ENCODE assay signal across 1 cellular context in genomic region chr11:126189109-126189929, GRCh38.
A peak's percentile ranks its signal among the peaks of the same experiment; 100 is the strongest.
TF ChIP-seq lines count a peak whose summit lies in the region.

No MANE protein-coding gene starts in this region.

TF ChIP-seq in HepG2, 621 proteins besides CTCF, POLR2A, EP300 and RAD21 (continued from another document and continues in another):
- TF ChIP-seq, protein P1, sequence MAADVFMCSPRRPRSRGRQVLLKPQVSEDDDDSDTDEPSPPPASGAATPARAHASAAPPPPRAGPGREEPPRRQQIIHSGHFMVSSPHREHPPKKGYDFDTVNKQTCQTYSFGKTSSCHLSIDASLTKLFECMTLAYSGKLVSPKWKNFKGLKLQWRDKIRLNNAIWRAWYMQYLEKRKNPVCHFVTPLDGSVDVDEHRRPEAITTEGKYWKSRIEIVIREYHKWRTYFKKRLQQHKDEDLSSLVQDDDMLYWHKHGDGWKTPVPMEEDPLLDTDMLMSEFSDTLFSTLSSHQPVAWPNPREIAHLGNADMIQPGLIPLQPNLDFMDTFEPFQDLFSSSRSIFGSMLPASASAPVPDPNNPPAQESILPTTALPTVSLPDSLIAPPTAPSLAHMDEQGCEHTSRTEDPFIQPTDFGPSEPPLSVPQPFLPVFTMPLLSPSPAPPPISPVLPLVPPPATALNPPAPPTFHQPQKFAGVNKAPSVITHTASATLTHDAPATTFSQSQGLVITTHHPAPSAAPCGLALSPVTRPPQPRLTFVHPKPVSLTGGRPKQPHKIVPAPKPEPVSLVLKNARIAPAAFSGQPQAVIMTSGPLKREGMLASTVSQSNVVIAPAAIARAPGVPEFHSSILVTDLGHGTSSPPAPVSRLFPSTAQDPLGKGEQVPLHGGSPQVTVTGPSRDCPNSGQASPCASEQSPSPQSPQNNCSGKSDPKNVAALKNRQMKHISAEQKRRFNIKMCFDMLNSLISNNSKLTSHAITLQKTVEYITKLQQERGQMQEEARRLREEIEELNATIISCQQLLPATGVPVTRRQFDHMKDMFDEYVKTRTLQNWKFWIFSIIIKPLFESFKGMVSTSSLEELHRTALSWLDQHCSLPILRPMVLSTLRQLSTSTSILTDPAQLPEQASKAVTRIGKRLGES (CRISPR knock-in tag; IDR thresholded peaks at IDR 0.05; ENCODE audit: borderline replicate concordance) = no peak
- TF ChIP-seq CENPT (CRISPR knock-in tag; IDR thresholded peaks at IDR 0.05; ENCODE audit: low read depth) (no peak), USF2 (IDR thresholded peaks at IDR 0.05; ENCODE audit: low read depth, low read length) (no peak; the same call in 1 of the 2 replicates), USF2 (CRISPR knock-in tag; IDR thresholded peaks at IDR 0.05; ENCODE audit: borderline replicate concordance) (no peak), ZSCAN31 (CRISPR knock-in tag; IDR thresholded peaks at IDR 0.05; ENCODE audit: low read depth) (peak; percentile 59; the same call in 1 of the 2 replicates), FOXK2 (IDR thresholded peaks at IDR 0.05) (no peak), GLI4 (CRISPR knock-in tag; IDR thresholded peaks at IDR 0.05; ENCODE audit: borderline replicate concordance) (no peak), ZNF124 (CRISPR knock-in tag; IDR thresholded peaks at IDR 0.05) (peak; percentile 51; the same call in 1 of the 2 replicates), PAF1 (CRISPR knock-in tag; IDR thresholded peaks at IDR 0.05) (no peak), HOXA7 (CRISPR knock-in tag; IDR thresholded peaks at IDR 0.05) (no peak), ZSCAN12 (CRISPR knock-in tag; IDR thresholded peaks at IDR 0.05) (no peak), ZNF746 (CRISPR knock-in tag; IDR thresholded peaks at IDR 0.05) (peak; percentile 67; the same call in 1 of the 2 replicates), GATAD1 (CRISPR knock-in tag; IDR thresholded peaks at IDR 0.05) (0 out of 2 replicates have a peak, but pooled peaks have one; percentile 17), ZBTB4 (CRISPR knock-in tag; IDR thresholded peaks at IDR 0.05; ENCODE audit: borderline replicate concordance) (peak; percentile 82; the same call in 1 of the 2 replicates), ZNF607 (CRISPR knock-in tag; IDR thresholded peaks at IDR 0.05; ENCODE audit: borderline replicate concordance) (no peak), MEIS1 (CRISPR knock-in tag; IDR thresholded peaks at IDR 0.05; ENCODE audit: borderline replicate concordance) (peak; percentile 97; the same call in 1 of the 2 replicates), TBP (CRISPR knock-in tag; IDR thresholded peaks at IDR 0.05) (no peak), ZNF101 (CRISPR knock-in tag; IDR thresholded peaks at IDR 0.05; ENCODE audit: borderline replicate concordance, low read depth) (no peak), RFXANK (CRISPR knock-in tag; IDR thresholded peaks at IDR 0.05) (0 out of 2 replicates have a peak, but pooled peaks have one; percentile 34), RFX3 (CRISPR knock-in tag; IDR thresholded peaks at IDR 0.05) (no peak)
- TF ChIP-seq, protein P2, sequence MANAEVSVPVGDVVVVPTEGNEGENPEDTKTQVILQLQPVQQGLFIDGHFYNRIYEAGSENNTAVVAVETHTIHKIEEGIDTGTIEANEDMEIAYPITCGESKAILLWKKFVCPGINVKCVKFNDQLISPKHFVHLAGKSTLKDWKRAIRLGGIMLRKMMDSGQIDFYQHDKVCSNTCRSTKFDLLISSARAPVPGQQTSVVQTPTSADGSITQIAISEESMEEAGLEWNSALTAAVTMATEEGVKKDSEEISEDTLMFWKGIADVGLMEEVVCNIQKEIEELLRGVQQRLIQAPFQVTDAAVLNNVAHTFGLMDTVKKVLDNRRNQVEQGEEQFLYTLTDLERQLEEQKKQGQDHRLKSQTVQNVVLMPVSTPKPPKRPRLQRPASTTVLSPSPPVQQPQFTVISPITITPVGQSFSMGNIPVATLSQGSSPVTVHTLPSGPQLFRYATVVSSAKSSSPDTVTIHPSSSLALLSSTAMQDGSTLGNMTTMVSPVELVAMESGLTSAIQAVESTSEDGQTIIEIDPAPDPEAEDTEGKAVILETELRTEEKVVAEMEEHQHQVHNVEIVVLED (CRISPR knock-in tag; IDR thresholded peaks at IDR 0.05; ENCODE audit: borderline replicate concordance) = no peak; the same call in 1 of the 2 replicates
- TF ChIP-seq, protein P3, sequence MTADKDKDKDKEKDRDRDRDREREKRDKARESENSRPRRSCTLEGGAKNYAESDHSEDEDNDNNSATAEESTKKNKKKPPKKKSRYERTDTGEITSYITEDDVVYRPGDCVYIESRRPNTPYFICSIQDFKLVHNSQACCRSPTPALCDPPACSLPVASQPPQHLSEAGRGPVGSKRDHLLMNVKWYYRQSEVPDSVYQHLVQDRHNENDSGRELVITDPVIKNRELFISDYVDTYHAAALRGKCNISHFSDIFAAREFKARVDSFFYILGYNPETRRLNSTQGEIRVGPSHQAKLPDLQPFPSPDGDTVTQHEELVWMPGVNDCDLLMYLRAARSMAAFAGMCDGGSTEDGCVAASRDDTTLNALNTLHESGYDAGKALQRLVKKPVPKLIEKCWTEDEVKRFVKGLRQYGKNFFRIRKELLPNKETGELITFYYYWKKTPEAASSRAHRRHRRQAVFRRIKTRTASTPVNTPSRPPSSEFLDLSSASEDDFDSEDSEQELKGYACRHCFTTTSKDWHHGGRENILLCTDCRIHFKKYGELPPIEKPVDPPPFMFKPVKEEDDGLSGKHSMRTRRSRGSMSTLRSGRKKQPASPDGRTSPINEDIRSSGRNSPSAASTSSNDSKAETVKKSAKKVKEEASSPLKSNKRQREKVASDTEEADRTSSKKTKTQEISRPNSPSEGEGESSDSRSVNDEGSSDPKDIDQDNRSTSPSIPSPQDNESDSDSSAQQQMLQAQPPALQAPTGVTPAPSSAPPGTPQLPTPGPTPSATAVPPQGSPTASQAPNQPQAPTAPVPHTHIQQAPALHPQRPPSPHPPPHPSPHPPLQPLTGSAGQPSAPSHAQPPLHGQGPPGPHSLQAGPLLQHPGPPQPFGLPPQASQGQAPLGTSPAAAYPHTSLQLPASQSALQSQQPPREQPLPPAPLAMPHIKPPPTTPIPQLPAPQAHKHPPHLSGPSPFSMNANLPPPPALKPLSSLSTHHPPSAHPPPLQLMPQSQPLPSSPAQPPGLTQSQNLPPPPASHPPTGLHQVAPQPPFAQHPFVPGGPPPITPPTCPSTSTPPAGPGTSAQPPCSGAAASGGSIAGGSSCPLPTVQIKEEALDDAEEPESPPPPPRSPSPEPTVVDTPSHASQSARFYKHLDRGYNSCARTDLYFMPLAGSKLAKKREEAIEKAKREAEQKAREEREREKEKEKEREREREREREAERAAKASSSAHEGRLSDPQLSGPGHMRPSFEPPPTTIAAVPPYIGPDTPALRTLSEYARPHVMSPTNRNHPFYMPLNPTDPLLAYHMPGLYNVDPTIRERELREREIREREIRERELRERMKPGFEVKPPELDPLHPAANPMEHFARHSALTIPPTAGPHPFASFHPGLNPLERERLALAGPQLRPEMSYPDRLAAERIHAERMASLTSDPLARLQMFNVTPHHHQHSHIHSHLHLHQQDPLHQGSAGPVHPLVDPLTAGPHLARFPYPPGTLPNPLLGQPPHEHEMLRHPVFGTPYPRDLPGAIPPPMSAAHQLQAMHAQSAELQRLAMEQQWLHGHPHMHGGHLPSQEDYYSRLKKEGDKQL (CRISPR knock-in tag; IDR thresholded peaks at IDR 0.05; ENCODE audit: low read depth) = no peak
- TF ChIP-seq, protein P4, sequence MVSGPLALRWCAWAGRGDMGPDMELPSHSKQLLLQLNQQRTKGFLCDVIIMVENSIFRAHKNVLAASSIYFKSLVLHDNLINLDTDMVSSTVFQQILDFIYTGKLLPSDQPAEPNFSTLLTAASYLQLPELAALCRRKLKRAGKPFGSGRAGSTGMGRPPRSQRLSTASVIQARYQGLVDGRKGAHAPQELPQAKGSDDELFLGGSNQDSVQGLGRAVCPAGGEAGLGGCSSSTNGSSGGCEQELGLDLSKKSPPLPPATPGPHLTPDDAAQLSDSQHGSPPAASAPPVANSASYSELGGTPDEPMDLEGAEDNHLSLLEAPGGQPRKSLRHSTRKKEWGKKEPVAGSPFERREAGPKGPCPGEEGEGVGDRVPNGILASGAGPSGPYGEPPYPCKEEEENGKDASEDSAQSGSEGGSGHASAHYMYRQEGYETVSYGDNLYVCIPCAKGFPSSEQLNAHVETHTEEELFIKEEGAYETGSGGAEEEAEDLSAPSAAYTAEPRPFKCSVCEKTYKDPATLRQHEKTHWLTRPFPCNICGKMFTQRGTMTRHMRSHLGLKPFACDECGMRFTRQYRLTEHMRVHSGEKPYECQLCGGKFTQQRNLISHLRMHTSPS (CRISPR knock-in tag; IDR thresholded peaks at IDR 0.05; ENCODE audit: low read depth) = peak; percentile 85
- TF ChIP-seq, protein P5, sequence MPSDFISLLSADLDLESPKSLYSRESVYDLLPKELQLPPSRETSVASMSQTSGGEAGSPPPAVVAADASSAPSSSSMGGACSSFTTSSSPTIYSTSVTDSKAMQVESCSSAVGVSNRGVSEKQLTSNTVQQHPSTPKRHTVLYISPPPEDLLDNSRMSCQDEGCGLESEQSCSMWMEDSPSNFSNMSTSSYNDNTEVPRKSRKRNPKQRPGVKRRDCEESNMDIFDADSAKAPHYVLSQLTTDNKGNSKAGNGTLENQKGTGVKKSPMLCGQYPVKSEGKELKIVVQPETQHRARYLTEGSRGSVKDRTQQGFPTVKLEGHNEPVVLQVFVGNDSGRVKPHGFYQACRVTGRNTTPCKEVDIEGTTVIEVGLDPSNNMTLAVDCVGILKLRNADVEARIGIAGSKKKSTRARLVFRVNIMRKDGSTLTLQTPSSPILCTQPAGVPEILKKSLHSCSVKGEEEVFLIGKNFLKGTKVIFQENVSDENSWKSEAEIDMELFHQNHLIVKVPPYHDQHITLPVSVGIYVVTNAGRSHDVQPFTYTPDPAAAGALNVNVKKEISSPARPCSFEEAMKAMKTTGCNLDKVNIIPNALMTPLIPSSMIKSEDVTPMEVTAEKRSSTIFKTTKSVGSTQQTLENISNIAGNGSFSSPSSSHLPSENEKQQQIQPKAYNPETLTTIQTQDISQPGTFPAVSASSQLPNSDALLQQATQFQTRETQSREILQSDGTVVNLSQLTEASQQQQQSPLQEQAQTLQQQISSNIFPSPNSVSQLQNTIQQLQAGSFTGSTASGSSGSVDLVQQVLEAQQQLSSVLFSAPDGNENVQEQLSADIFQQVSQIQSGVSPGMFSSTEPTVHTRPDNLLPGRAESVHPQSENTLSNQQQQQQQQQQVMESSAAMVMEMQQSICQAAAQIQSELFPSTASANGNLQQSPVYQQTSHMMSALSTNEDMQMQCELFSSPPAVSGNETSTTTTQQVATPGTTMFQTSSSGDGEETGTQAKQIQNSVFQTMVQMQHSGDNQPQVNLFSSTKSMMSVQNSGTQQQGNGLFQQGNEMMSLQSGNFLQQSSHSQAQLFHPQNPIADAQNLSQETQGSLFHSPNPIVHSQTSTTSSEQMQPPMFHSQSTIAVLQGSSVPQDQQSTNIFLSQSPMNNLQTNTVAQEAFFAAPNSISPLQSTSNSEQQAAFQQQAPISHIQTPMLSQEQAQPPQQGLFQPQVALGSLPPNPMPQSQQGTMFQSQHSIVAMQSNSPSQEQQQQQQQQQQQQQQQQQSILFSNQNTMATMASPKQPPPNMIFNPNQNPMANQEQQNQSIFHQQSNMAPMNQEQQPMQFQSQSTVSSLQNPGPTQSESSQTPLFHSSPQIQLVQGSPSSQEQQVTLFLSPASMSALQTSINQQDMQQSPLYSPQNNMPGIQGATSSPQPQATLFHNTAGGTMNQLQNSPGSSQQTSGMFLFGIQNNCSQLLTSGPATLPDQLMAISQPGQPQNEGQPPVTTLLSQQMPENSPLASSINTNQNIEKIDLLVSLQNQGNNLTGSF (CRISPR knock-in tag; IDR thresholded peaks at IDR 0.05) = no peak
- TF ChIP-seq, protein P6, sequence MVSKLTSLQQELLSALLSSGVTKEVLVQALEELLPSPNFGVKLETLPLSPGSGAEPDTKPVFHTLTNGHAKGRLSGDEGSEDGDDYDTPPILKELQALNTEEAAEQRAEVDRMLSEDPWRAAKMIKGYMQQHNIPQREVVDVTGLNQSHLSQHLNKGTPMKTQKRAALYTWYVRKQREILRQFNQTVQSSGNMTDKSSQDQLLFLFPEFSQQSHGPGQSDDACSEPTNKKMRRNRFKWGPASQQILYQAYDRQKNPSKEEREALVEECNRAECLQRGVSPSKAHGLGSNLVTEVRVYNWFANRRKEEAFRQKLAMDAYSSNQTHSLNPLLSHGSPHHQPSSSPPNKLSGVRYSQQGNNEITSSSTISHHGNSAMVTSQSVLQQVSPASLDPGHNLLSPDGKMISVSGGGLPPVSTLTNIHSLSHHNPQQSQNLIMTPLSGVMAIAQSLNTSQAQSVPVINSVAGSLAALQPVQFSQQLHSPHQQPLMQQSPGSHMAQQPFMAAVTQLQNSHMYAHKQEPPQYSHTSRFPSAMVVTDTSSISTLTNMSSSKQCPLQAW (CRISPR knock-in tag; IDR thresholded peaks at IDR 0.05) = peak; percentile 73
